Comparison of ENCODE assay signal across 7 cellular contexts in genomic region chr5:123412206-123412605, GRCh38.
"Had no signal": no experiment of that assay in that cellular context is flagged by ENCODE, and none has a peak within 500 bp of the region (broad histone marks: within the 10 kb centered on the region; RNA-seq: fewer than 3 reads in every experiment).

No MANE protein-coding gene starts in this region.

- H3K4me3 Mint-ChIP-seq: GM23338, H9, HFFc6, IgD-negative memory B cell had no signal

- H3K4me1 Mint-ChIP-seq: GM23338 had no signal

- H3K27ac Mint-ChIP-seq: GM23338, H9, HFFc6 had no signal

- H3K27me3 Mint-ChIP-seq: IgD-negative memory B cell had no signal

- ATAC-seq: GM23338, HepG2 had no signal

- H3K9me3 Mint-ChIP-seq: GM23338, H9, HFFc6, IgD-negative memory B cell had no signal

- DNase-seq: H9, HCEC 1CT, HFFc6 had no signal

- H3K27ac ChIP-seq: HL-60 had no signal

- H3K4me3 ChIP-seq: GM23338 had no signal
